ENCODE assay signal across 1 cellular context in genomic region chr6:44679906-44680698, GRCh38.
TF ChIP-seq lines count a peak whose summit lies in the region.

No MANE protein-coding gene starts in this region.

TF ChIP-seq in GM23338, 12 proteins besides CTCF, POLR2A, EP300 and RAD21:
- TF ChIP-seq JUNB (IDR thresholded peaks at IDR 0.05; ENCODE audit: unreplicated experiment) (no peak), NANOG (IDR thresholded peaks at IDR 0.05; ENCODE audit: borderline replicate concordance) (no peak), CREB1 (CRISPR knock-in tag; IDR thresholded peaks at IDR 0.05; ENCODE audit: low read depth) (no peak), EZH2 (IDR thresholded peaks at IDR 0.05; ENCODE audit: low read depth, unreplicated experiment) (no peak), STAT1 (IDR thresholded peaks at IDR 0.05; ENCODE audit: unreplicated experiment) (no peak), ZNF331 (CRISPR knock-in tag; IDR thresholded peaks at IDR 0.05; ENCODE audit: low read depth) (no peak), EZH2phosphoT487 (IDR thresholded peaks at IDR 0.05; ENCODE audit: unreplicated experiment) (no peak), ETS1 (IDR thresholded peaks at IDR 0.05) (no peak), ZNF114 (CRISPR knock-in tag; IDR thresholded peaks at IDR 0.05) (no peak), POLR2AphosphoS5 (IDR thresholded peaks at IDR 0.05; ENCODE audit: low read depth) (no peak)
- TF ChIP-seq, protein P1, sequence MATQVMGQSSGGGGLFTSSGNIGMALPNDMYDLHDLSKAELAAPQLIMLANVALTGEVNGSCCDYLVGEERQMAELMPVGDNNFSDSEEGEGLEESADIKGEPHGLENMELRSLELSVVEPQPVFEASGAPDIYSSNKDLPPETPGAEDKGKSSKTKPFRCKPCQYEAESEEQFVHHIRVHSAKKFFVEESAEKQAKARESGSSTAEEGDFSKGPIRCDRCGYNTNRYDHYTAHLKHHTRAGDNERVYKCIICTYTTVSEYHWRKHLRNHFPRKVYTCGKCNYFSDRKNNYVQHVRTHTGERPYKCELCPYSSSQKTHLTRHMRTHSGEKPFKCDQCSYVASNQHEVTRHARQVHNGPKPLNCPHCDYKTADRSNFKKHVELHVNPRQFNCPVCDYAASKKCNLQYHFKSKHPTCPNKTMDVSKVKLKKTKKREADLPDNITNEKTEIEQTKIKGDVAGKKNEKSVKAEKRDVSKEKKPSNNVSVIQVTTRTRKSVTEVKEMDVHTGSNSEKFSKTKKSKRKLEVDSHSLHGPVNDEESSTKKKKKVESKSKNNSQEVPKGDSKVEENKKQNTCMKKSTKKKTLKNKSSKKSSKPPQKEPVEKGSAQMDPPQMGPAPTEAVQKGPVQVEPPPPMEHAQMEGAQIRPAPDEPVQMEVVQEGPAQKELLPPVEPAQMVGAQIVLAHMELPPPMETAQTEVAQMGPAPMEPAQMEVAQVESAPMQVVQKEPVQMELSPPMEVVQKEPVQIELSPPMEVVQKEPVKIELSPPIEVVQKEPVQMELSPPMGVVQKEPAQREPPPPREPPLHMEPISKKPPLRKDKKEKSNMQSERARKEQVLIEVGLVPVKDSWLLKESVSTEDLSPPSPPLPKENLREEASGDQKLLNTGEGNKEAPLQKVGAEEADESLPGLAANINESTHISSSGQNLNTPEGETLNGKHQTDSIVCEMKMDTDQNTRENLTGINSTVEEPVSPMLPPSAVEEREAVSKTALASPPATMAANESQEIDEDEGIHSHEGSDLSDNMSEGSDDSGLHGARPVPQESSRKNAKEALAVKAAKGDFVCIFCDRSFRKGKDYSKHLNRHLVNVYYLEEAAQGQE (IDR thresholded peaks at IDR 0.05; ENCODE audit: unreplicated experiment) = no peak
- TF ChIP-seq, protein P2, sequence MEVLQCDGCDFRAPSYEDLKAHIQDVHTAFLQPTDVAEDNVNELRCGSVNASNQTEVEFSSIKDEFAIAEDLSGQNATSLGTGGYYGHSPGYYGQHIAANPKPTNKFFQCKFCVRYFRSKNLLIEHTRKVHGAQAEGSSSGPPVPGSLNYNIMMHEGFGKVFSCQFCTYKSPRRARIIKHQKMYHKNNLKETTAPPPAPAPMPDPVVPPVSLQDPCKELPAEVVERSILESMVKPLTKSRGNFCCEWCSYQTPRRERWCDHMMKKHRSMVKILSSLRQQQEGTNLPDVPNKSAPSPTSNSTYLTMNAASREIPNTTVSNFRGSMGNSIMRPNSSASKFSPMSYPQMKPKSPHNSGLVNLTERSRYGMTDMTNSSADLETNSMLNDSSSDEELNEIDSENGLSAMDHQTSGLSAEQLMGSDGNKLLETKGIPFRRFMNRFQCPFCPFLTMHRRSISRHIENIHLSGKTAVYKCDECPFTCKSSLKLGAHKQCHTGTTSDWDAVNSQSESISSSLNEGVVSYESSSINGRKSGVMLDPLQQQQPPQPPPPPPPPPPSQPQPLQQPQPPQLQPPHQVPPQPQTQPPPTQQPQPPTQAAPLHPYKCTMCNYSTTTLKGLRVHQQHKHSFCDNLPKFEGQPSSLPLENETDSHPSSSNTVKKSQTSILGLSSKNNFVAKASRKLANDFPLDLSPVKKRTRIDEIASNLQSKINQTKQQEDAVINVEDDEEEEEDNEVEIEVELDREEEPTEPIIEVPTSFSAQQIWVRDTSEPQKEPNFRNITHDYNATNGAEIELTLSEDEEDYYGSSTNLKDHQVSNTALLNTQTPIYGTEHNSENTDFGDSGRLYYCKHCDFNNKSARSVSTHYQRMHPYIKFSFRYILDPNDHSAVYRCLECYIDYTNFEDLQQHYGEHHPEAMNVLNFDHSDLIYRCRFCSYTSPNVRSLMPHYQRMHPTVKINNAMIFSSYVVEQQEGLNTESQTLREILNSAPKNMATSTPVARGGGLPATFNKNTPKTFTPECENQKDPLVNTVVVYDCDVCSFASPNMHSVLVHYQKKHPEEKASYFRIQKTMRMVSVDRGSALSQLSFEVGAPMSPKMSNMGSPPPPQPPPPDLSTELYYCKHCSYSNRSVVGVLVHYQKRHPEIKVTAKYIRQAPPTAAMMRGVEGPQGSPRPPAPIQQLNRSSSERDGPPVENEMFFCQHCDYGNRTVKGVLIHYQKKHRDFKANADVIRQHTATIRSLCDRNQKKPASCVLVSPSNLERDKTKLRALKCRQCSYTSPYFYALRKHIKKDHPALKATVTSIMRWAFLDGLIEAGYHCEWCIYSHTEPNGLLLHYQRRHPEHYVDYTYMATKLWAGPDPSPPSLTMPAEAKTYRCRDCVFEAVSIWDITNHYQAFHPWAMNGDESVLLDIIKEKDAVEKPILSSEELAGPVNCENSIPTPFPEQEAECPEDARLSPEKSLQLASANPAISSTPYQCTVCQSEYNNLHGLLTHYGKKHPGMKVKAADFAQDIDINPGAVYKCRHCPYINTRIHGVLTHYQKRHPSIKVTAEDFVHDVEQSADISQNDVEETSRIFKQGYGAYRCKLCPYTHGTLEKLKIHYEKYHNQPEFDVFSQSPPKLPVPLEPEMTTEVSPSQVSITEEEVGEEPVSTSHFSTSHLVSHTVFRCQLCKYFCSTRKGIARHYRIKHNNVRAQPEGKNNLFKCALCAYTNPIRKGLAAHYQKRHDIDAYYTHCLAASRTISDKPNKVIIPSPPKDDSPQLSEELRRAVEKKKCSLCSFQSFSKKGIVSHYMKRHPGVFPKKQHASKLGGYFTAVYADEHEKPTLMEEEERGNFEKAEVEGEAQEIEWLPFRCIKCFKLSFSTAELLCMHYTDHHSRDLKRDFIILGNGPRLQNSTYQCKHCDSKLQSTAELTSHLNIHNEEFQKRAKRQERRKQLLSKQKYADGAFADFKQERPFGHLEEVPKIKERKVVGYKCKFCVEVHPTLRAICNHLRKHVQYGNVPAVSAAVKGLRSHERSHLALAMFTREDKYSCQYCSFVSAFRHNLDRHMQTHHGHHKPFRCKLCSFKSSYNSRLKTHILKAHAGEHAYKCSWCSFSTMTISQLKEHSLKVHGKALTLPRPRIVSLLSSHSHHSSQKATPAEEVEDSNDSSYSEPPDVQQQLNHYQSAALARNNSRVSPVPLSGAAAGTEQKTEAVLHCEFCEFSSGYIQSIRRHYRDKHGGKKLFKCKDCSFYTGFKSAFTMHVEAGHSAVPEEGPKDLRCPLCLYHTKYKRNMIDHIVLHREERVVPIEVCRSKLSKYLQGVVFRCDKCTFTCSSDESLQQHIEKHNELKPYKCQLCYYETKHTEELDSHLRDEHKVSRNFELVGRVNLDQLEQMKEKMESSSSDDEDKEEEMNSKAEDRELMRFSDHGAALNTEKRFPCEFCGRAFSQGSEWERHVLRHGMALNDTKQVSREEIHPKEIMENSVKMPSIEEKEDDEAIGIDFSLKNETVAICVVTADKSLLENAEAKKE (CRISPR knock-in tag; IDR thresholded peaks at IDR 0.05) = no peak
